10 cellular contexts compared by ENCODE assay signal in the genomic region with DNA sequence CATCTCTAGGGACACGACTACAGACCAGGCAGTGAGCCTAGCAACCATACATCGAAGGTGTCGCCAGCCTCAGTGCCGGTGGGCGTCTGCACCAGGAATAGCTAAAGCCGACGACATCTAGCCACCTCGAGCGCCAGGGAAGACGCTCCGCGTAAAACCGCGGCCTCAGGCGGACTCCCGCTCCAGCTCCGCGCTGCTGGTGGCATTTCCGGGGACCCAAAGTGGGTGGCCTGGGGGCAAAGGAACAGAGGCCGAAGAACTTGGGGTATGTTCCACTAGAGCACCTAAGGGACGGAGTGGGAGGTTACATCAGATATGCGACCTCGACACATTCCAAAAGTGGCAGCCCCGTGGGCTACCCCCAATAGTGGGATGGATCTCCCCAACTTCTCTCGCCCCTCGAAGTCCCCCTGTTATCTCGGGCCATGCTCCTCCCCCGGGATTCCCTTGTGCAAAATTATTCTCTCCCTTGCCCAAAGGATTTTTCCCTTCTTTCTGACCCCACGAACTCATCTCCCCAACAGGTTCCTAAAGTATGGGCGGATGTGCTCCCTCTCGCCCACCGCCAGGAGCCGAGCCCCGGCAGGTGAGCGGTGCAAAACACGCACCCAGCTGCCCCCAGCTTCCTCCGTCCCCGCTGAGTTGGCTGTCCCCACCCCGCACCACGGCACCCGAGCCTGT. TPM values are rescaled to one million over a fixed set of nuclear protein-coding genes. Genes with fewer than 3 reads are reported as not detected.
DNase-seq lines count a peak whose midpoint lies in the region; ATAC-seq and TF ChIP-seq lines count a peak whose summit lies in the region.
"Had no signal": no experiment of that assay in that cellular context is flagged by ENCODE, and none has a peak within 500 bp of the region (broad histone marks: within the 10 kb centered on the region; RNA-seq: fewer than 3 reads in every experiment).

No MANE protein-coding gene starts in this region.

- no peaks in the 10 kb centered on the region for H3K36me3 ChIP-seq in left ventricle myocardium inferior
- H3K36me3 ChIP-seq in mucosa of stomach (ENCODE audit: control insufficient read depth, insufficient read depth, low read length) = no peaks in the 10 kb centered on the region
- no peaks in the 10 kb centered on the region for H3K36me3 ChIP-seq in aorta (ENCODE audit: control insufficient read depth in 1 of 2, insufficient read depth in 2 of 2, low read length in 1 of 2)

- H3K4me3 ChIP-seq in left ventricle myocardium inferior (peak overlapping the region; percentile 64), mucosa of stomach (ENCODE audit: low read length) (no peak overlapping the region), aorta (ENCODE audit: low read length in 2 of 2) (peak overlapping the region; percentile 77 to 94)

- H3K9ac ChIP-seq in mucosa of stomach (ENCODE audit: low read length) = peak overlapping the region; percentile 50

- H3K27ac ChIP-seq in left ventricle myocardium inferior (replicated peaks) (no peak overlapping the region), cingulate gyrus (ENCODE audit: low read depth, low read length) (peak overlapping the region; percentile 75), aorta (ENCODE audit: low read depth in 1 of 2, low read length in 2 of 2) (peak overlapping the region; percentile 29 to 70)

- H3K4me1 ChIP-seq in left ventricle myocardium inferior = peaks cover 13% of the 10 kb centered on the region
- no peaks in the 10 kb centered on the region for H3K4me1 ChIP-seq in mucosa of stomach (ENCODE audit: control insufficient read depth, insufficient read depth, low read length)
- H3K4me1 ChIP-seq in aorta (ENCODE audit: control insufficient read depth in 1 of 2, insufficient read depth in 2 of 2, low read length in 2 of 2) = peaks cover 0 to 9% of the 10 kb centered on the region in 2 donors

- no peak for TF ChIP-seq CTCF in left ventricle myocardium inferior (IDR thresholded peaks at IDR 0.05; ENCODE audit: borderline replicate concordance)

- DNase-seq in left ventricle myocardium inferior (no peak), left cardiac atrium (no peak), aorta (peak; percentile 58 to 78), NCI-H2196 treated with DMSO at 0.1 percent for 48 hours (lab: John Stamatoyannopoulos, UW; ENCODE audit: unreplicated experiment) (no peak), cerebellar cortex (ENCODE audit: low spot score) (no peak), activated gamma-delta T cell treated with Interleukin-2 at 50 U/mL for 16 hours (no peak)
- DNase-seq: DMS79 treated with DMSO at 0.1 percent for 48 hours had no signal

- 1% methylated on average over 40 to 41 of the region's 41 CpGs for WGBS in aorta, 2 donors

- no peaks in the 10 kb centered on the region for H3K9me3 ChIP-seq in left ventricle myocardium inferior (replicated peaks)
- no peaks in the 10 kb centered on the region for H3K9me3 ChIP-seq in mucosa of stomach (ENCODE audit: control insufficient read depth, low read length)
- H3K9me3 ChIP-seq in aorta (ENCODE audit: control insufficient read depth, low read length) = no peaks in the 10 kb centered on the region

- ATAC-seq in left cardiac atrium (no peak), aorta (ENCODE audit: low FRiP score) (peak; percentile 20)

- H3K27me3 ChIP-seq in left ventricle myocardium inferior (ENCODE audit: low read depth) (peaks cover 98% of the 10 kb centered on the region), mucosa of stomach (ENCODE audit: control insufficient read depth, insufficient read depth, low read length) (peaks cover 59% of the 10 kb centered on the region), aorta (ENCODE audit: control insufficient read depth in 1 of 2, insufficient read depth in 2 of 2, low read length in 1 of 2) (no peaks in the 10 kb centered on the region)

- intact Hi-C loops in left ventricle myocardium inferior (cut with micrococcal nuclease) (no loop called here), left cardiac atrium (cut with DNase I) (no loop called here), aorta (cut with DNase I) (loop anchor here (5.0 to 10.0 kb wide), 6 partner anchors 82 to 384 kb away; no protein-coding TSS in a partner anchor)

RNA-seq across cellular contexts. Expression of a gene that starts 1.2 kb away (rescaled TPM):
- total RNA-seq in left ventricle myocardium inferior (1.8 TPM), left cardiac atrium (1 to 10 TPM; 4.1 to 5.3 TPM), aorta (100 to 1,000 TPM; 144 to 163 TPM)
- 100 to 1,000 TPM in 1 of 2 donors, 10 to 100 TPM in 1; 36.8 to 106 TPM for polyA plus RNA-seq in aorta
- total RNA-seq: SK-MEL-5 had no signal

Comparison
In these comparisons a context has a peak if more than half of its experiments do, and no peak if none do; other contexts are left out.
1. DNase-seq: peak in aorta (2 of 2); none in left ventricle myocardium inferior (single experiment), left cardiac atrium (single experiment), NCI-H2196 treated with DMSO at 0.1 percent for 48 hours (single experiment), cerebellar cortex (single experiment) and activated gamma-delta T cell treated with Interleukin-2 at 50 U/mL for 16 hours (single experiment).
2. RNA of a gene that starts 1.2 kb away (total RNA-seq): 144 to 163 TPM in aorta; 4.1 to 5.3 TPM in left cardiac atrium and 1.8 TPM in left ventricle myocardium inferior (single experiment); every median in the first group is over 10 times any median in the second.
3. intact Hi-C loops: an anchor here in aorta (5.0 to 10.0 kb wide); none called in left ventricle myocardium inferior and left cardiac atrium.